ENCODE assay signal across 8 cellular contexts in the genomic region with DNA sequence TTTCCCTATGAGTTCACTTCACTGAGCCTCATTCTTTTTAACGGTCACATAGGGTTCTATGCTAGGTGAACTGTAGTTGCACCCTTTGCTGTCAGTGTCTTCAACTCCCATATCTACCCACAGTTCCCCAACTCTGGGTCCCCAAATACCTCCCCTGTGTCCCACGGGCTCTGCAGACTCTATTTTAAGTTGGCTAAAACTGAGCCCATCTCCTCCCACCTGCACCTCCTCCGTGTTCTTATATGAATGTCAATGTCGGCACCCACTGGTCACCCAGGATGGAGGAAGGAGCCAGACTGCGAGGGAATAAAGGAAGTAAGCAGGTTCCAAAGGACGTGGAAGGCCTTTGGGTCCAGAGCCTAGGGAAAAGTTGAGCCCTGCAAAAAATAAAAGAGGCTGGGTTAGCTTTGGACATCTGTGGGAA. TPM values are rescaled to one million over a fixed set of nuclear protein-coding genes. Genes with fewer than 3 reads are reported as not detected.
DNase-seq lines count a peak whose midpoint lies in the region; ATAC-seq, FAIRE-seq and TF ChIP-seq lines count a peak whose summit lies in the region.

No MANE protein-coding gene starts in this region.

- H3K36me3 ChIP-seq in heart left ventricle (peaks cover 0 to 33% (median 28%) of the 10 kb centered on the region in 9 donors), mesendoderm (ENCODE audit: control insufficient read depth, insufficient read depth, low read length) (peaks cover 5% of the 10 kb centered on the region), left lung (peaks cover 0 to 37% of the 10 kb centered on the region in 2 donors)

- peaks cover 15% of the 10 kb centered on the region for H3K79me2 ChIP-seq in mesendoderm (ENCODE audit: control insufficient read depth, insufficient read depth, low read length)

- no peak overlapping the region for H3K4ac ChIP-seq in mesendoderm (ENCODE audit: low read depth, low read length)

- peak overlapping the region; percentile 93 for H3K4me3 Mint-ChIP-seq in type B pancreatic cell

- H3K4me3 ChIP-seq in heart left ventricle (peak overlapping the region in 11 of 12 donors; percentile 86 to 100 (median 89)), astrocyte of the spinal cord (ENCODE audit: low read depth, low read length) (peak overlapping the region; percentile 73), mesendoderm (ENCODE audit: low read length) (no peak overlapping the region), left lung (peak overlapping the region in 1 of 2 donors; percentile 79)

- H3K4me2 ChIP-seq in mesendoderm (ENCODE audit: low read length) = peak overlapping the region; percentile 50

- FAIRE-seq in GM12892 (lab: Jason Lieb, UNC) = no peak

- H3K79me1 ChIP-seq in mesendoderm (ENCODE audit: low read length) = peaks cover 15% of the 10 kb centered on the region

- no peaks in the 10 kb centered on the region for H3K9me3 ChIP-seq in heart left ventricle
- H3K9me3 ChIP-seq in left lung = no peaks in the 10 kb centered on the region

- H3K27me3 Mint-ChIP-seq in type B pancreatic cell = no peaks in the 10 kb centered on the region

- H3K9ac ChIP-seq in mesendoderm (ENCODE audit: low read length) = peak overlapping the region; percentile 36

- no peak overlapping the region for H3K18ac ChIP-seq in mesendoderm (ENCODE audit: low read length)

- WGBS in heart left ventricle, 4 donors = 58 to 63% (median 61%) methylated on average over 6 of the region's 6 CpGs
- no CpG with 5 or more reads among the region's 6 CpGs for WGBS in mesendoderm (ENCODE audit: extremely low coverage, insufficient coverage, low lambda C conversion rate)

- no peak for TF ChIP-seq POLR2A in heart left ventricle (IDR thresholded peaks at IDR 0.05)
- TF ChIP-seq POLR2A in GM12892 (IDR thresholded peaks at IDR 0.05; ENCODE audit: low read depth, low read length) = no peak

- H3K4me1 Mint-ChIP-seq in type B pancreatic cell (ENCODE audit: unreplicated experiment) = peaks cover 4% of the 10 kb centered on the region

- H4K5ac ChIP-seq in mesendoderm (ENCODE audit: low read length) = no peak overlapping the region

- no peak overlapping the region for H2BK5ac ChIP-seq in mesendoderm (ENCODE audit: low read length)

- peaks cover 4% of the 10 kb centered on the region for H3K36me3 Mint-ChIP-seq in type B pancreatic cell

- no peak for TF ChIP-seq CTCF in heart left ventricle (IDR thresholded peaks at IDR 0.05)
- TF ChIP-seq CTCF in astrocyte of the spinal cord (IDR thresholded peaks at IDR 0.05; ENCODE audit: low read depth, low read length) = no peak
- TF ChIP-seq CTCF in type B pancreatic cell (conservative IDR thresholded peaks at IDR 0.05) = no peak
- TF ChIP-seq CTCF in left lung (IDR thresholded peaks at IDR 0.05) = no peak

- H3K9me3 Mint-ChIP-seq in type B pancreatic cell = no peaks in the 10 kb centered on the region

- intact Hi-C loops in heart left ventricle (cut with DNase I) = loop anchor here in 1 of 10 donors (2.0 kb wide), 1 partner anchor 16 kb away; a partner anchor contains a TSS
- intact Hi-C loops in left ventricle myocardium superior (cut with micrococcal nuclease) = no loop called here
- intact Hi-C loops in left lung (cut with DNase I) = no loop called here

- H3K27ac Mint-ChIP-seq in type B pancreatic cell = peak overlapping the region; percentile 83

- no peak for ATAC-seq in heart left ventricle
- ATAC-seq in left ventricle myocardium superior = no peak
- ATAC-seq in left lung = no peak

- no peaks in the 10 kb centered on the region for H3K27me3 ChIP-seq in heart left ventricle
- no peaks in the 10 kb centered on the region for H3K27me3 ChIP-seq in mesendoderm (ENCODE audit: insufficient read depth, low read length, poor library complexity)
- no peaks in the 10 kb centered on the region for H3K27me3 ChIP-seq in left lung

- H2BK120ac ChIP-seq in mesendoderm (ENCODE audit: low read depth, low read length) = no peak overlapping the region

- H3K27ac ChIP-seq in heart left ventricle (peak overlapping the region in 8 of 12 donors; percentile 45 to 86 (median 70)), mesendoderm (ENCODE audit: low read depth, low read length) (no peak overlapping the region), left lung (peak overlapping the region in 1 of 2 donors; percentile 68)

- no peak overlapping the region for H2BK15ac ChIP-seq in mesendoderm (replicated peaks; ENCODE audit: low read depth)

- H3K23ac ChIP-seq in mesendoderm (ENCODE audit: low read length) = no peak overlapping the region

- no peak overlapping the region for H2AK5ac ChIP-seq in mesendoderm (ENCODE audit: low read length)

- H4K8ac ChIP-seq in mesendoderm (ENCODE audit: low read depth, low read length) = no peak overlapping the region

- DNase-seq in heart left ventricle = no peak
- DNase-seq in left ventricle myocardium superior = no peak
- no peak for DNase-seq in astrocyte of the spinal cord (ENCODE audit: low read depth, low spot score)
- DNase-seq in mesendoderm = no peak
- no peak for DNase-seq in type B pancreatic cell (ENCODE audit: extremely low spot score, unreplicated experiment)
- DNase-seq in DMS 273 (lab: John Stamatoyannopoulos, UW; ENCODE audit: unreplicated experiment) = no peak
- DNase-seq in GM12892 (ENCODE audit: insufficient read length) = no peak
- DNase-seq in left lung = no peak

- peak overlapping the region; percentile 79 for H3K56ac ChIP-seq in mesendoderm (ENCODE audit: low read length)

- in situ Hi-C loops in astrocyte of the spinal cord (cut with HindIII; ENCODE audit: low sequenced_read_pairs) = no loop called here

- peaks cover 0 to 40% (median 14%) of the 10 kb centered on the region in 12 donors for H3K4me1 ChIP-seq in heart left ventricle
- no peaks in the 10 kb centered on the region for H3K4me1 ChIP-seq in mesendoderm (ENCODE audit: control insufficient read depth, low read depth, low read length)
- peaks cover 8 to 25% of the 10 kb centered on the region in 2 donors for H3K4me1 ChIP-seq in left lung

RNA-seq across cellular contexts. Expression of a gene that starts 0.8 kb away (rescaled TPM):
- total RNA-seq in heart left ventricle = 100 to 1,000 TPM in 2 of 9 donors, 10 to 100 TPM in 7; 82.8 to 147 (median 93.1) TPM
- 100 to 1,000 TPM in 1 of 2 donors, 10 to 100 TPM in 1; 90.0 to 159 TPM for polyA plus RNA-seq in heart left ventricle
- 92.8 TPM for total RNA-seq in left ventricle myocardium superior
- polyA plus RNA-seq in mesendoderm (2013, experiment 1 of 2) = 58.6 TPM
- polyA plus RNA-seq in mesendoderm (2013, experiment 2 of 2) = 60.9 TPM
- total RNA-seq in type B pancreatic cell (ENCODE audit: low replicate concordance) = 59.9 and 69.6 TPM in 2 replicates
- 36.4 TPM for polyA plus RNA-seq in GM12892 (2012; ENCODE audit: missing spikeins)
- 10 to 100 TPM; 57.5 to 67.2 TPM for total RNA-seq in left lung

RNA-seq across cellular contexts. Expression of a gene that starts 6.6 kb away (rescaled TPM):
- total RNA-seq in heart left ventricle (100 to 1,000 TPM; 460 to 843 (median 492) TPM), left ventricle myocardium superior (580 TPM), type B pancreatic cell (ENCODE audit: low replicate concordance) (347 and 362 TPM in 2 replicates), left lung (100 to 1,000 TPM; 260 to 301 TPM)
- polyA plus RNA-seq in heart left ventricle = 1,000 to 10,000 TPM in 1 of 2 donors, 100 to 1,000 TPM in 1; 592 to 1,809 TPM
- polyA plus RNA-seq in mesendoderm (2013, experiment 1 of 2) = 348 TPM
- polyA plus RNA-seq in mesendoderm (2013, experiment 2 of 2) = 352 TPM
- 775 TPM for polyA plus RNA-seq in GM12892 (2012; ENCODE audit: missing spikeins)

RNA-seq across cellular contexts. Expression of a gene that starts 15.4 kb away (rescaled TPM):
- total RNA-seq in heart left ventricle (10 to 100 TPM in 8 of 9 donors, 1 to 10 TPM in 1; 9.8 to 17.6 (median 12.2) TPM), left ventricle myocardium superior (11.2 TPM), type B pancreatic cell (ENCODE audit: low replicate concordance) (27.8 and 31.4 TPM in 2 replicates), left lung (10 to 100 TPM; 22.3 to 23.5 TPM)
- 10 to 100 TPM; 11.2 to 14.5 TPM for polyA plus RNA-seq in heart left ventricle
- polyA plus RNA-seq in mesendoderm (2013, experiment 1 of 2) = 22.9 TPM
- 23.8 TPM for polyA plus RNA-seq in mesendoderm (2013, experiment 2 of 2)
- polyA plus RNA-seq in GM12892 (2012; ENCODE audit: missing spikeins) = 9.8 TPM
